ENCODE assay signal across 12 cellular contexts in the genomic region with DNA sequence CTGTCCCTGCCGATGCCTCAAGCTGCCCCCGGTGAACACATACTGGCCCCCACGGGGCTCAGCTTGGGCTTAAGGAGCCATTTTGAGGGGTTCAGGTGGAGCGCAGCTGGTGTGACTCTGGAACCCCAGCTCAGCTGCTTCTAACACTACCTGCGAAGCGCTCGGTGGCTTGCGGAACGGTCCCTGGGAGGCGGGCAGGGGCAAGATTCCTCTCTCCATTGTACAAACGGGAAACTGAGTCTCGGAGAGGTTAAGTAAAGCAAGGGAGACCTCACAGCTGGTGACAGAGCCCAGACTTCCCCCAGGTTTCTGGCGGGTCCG. TPM values are rescaled to one million over a fixed set of nuclear protein-coding genes. Genes with fewer than 3 reads are reported as not detected.
A peak's percentile ranks its signal among the peaks of the same experiment; 100 is the strongest.
DNase-seq lines count a peak whose midpoint lies in the region; ATAC-seq and TF ChIP-seq lines count a peak whose summit lies in the region.
"Had no signal": no experiment of that assay in that cellular context is flagged by ENCODE, and none has a peak within 500 bp of the region (broad histone marks: within the 10 kb centered on the region; RNA-seq: fewer than 3 reads in every experiment).

No MANE protein-coding gene starts in this region.

- peak overlapping the region; percentile 61; the same call in 1 of the 2 replicates for H3K4ac ChIP-seq in IMR-90 (ENCODE audit: low read depth, low read length)

- H2BK20ac ChIP-seq in IMR-90 (ENCODE audit: low read depth, low read length) = no peak overlapping the region

- H3K27me3 ChIP-seq in BE2C (no peaks in the 10 kb centered on the region), IMR-90 (ENCODE audit: control insufficient read depth, insufficient read depth, low read length) (no peaks in the 10 kb centered on the region; the same call in 1 of the 2 replicates)

- H3K4me1 Mint-ChIP-seq in nephron = peaks cover 6% of the 10 kb centered on the region

- H3K4me1 ChIP-seq in BE2C (no peaks in the 10 kb centered on the region; the same call in 1 of the 2 replicates), IMR-90 (ENCODE audit: control insufficient read depth, insufficient read depth, low read length) (peaks cover 6% of the 10 kb centered on the region)

- dilution Hi-C loops in IMR-90 (cut with HindIII; ENCODE audit: low sequenced_read_pairs, unreplicated experiment) = no loop called here

- TF ChIP-seq RAD21 in IMR-90 (IDR thresholded peaks at IDR 0.05; ENCODE audit: low read length) = no peak

- H3K27ac ChIP-seq in IMR-90 (ENCODE audit: insufficient read depth, low read length) = no peak overlapping the region
- H3K27ac ChIP-seq in cingulate gyrus (ENCODE audit: low read depth, low read length) = peak overlapping the region; percentile 10

- TF ChIP-seq CTCF in BE2C (IDR thresholded peaks at IDR 0.05; ENCODE audit: low read depth, low read length) (no peak), IMR-90 (conservative IDR thresholded peaks at IDR 0.05; ENCODE audit: low read depth, low read length) (no peak), nephron (IDR thresholded peaks at IDR 0.05; ENCODE audit: unreplicated experiment in 3 of 3) (no peak)

- peak overlapping the region; percentile 83 for H4K5ac ChIP-seq in IMR-90 (ENCODE audit: low read depth, low read length)

- no peaks in the 10 kb centered on the region for H4K20me1 ChIP-seq in IMR-90 (ENCODE audit: insufficient read depth, low read length)

- 0 out of 2 replicates have a peak, but pooled peaks cover 3% of the 10 kb centered on the region for H3K9me1 ChIP-seq in IMR-90 (ENCODE audit: insufficient read depth, low read length)

- H3K14ac ChIP-seq in IMR-90 (replicated peaks; ENCODE audit: low read depth, low read length) = peak overlapping the region; percentile 51; the same call in 1 of the 2 replicates

- H3K79me1 ChIP-seq in IMR-90 (ENCODE audit: low read depth in 1 of 2, low read length in 2 of 2) = no peaks in the 10 kb centered on the region

- H3K4me3 Mint-ChIP-seq in nephron = peak overlapping the region in 2 of 3 experiments; percentile 19 to 53

- H2BK15ac ChIP-seq in IMR-90 (ENCODE audit: low read depth, low read length) = no peak overlapping the region

- no peak overlapping the region for H3K56ac ChIP-seq in IMR-90 (ENCODE audit: extremely low read depth, insufficient read depth, low read length)

- peak overlapping the region; percentile 70 to 95; a peak in 3 of 4 replicates for H4K8ac ChIP-seq in IMR-90 (ENCODE audit: low read depth in 2 of 2, low read length in 2 of 2)

- CTCF ChIA-PET in IMR-90 (lab: Yijun Ruan, JAX) = interaction anchor here (0.6 to 1.9 kb wide), 16 partner anchors 9 to 341 kb away, joined by 3 to 16 read pairs (median 4); a partner anchor contains a TSS

- no peaks in the 10 kb centered on the region for H3K9me3 Mint-ChIP-seq in nephron

- H3K4me3 ChIP-seq in BE2C (ENCODE audit: low read depth, low read length) (peak overlapping the region; percentile 38), IMR-90 (ENCODE audit: insufficient read depth, low read depth, low read length) (peak overlapping the region; percentile 56)
- H3K4me3 ChIP-seq: mucosa of descending colon had no signal

- peak overlapping the region; percentile 85 for H2AK9ac ChIP-seq in IMR-90 (replicated peaks; ENCODE audit: low read depth, low read length, poor library complexity)

- H3K23ac ChIP-seq in IMR-90 (ENCODE audit: low read depth, low read length) = no peak overlapping the region

- no peak overlapping the region for H2BK5ac ChIP-seq in IMR-90 (ENCODE audit: low read depth, low read length, poor library complexity, severe bottlenecking)

- no peak for ATAC-seq in IMR-90 (ENCODE audit: low read depth)
- ATAC-seq in HG03045 (IDR thresholded peaks at IDR 0.05; ENCODE audit: unreplicated experiment) = no peak

- H3K18ac ChIP-seq in IMR-90 (ENCODE audit: low read depth, low read length) = no peak overlapping the region

- H3K36me3 ChIP-seq in BE2C (no peaks in the 10 kb centered on the region), IMR-90 (ENCODE audit: control insufficient read depth, insufficient read depth, low read length) (no peaks in the 10 kb centered on the region)

- 0 out of 2 replicates have a peak overlapping the region, but pooled peaks have one; percentile 74 for H3K9ac ChIP-seq in IMR-90 (ENCODE audit: low read depth, low read length)

- peak overlapping the region; percentile 98 for H2AFZ ChIP-seq in IMR-90 (replicated peaks; ENCODE audit: low read length, poor library complexity)

- no peaks in the 10 kb centered on the region for H3K9me3 ChIP-seq in BE2C
- no peaks in the 10 kb centered on the region for H3K9me3 ChIP-seq in IMR-90 (ENCODE audit: control insufficient read depth, insufficient read depth, low read length)
- H3K9me3 ChIP-seq: mucosa of descending colon had no signal

- TF ChIP-seq POLR2A in IMR-90 (IDR thresholded peaks at IDR 0.05; ENCODE audit: low read depth, low read length) = no peak

- peak overlapping the region; percentile 39; the same call in 1 of the 2 replicates for H2AK5ac ChIP-seq in IMR-90 (ENCODE audit: low read depth, low read length)

- DNase-seq in BE2C (no peak), IMR-90 (no peak), epidermal melanocyte (ENCODE audit: insufficient read length, low spot score) (no peak), NCI-H2196 (lab: John Stamatoyannopoulos, UW; ENCODE audit: unreplicated experiment) (no peak)
- DNase-seq in activated CD4-positive, CD25-positive, alpha-beta regulatory T cell (lab: John Stamatoyannopoulos, UW) = no peak
- DNase-seq: GOT3, SW 1271 had no signal

- POLR2A ChIA-PET in IMR-90 (lab: Charles Lee; ENCODE audit: unreplicated experiment) = interaction anchor here (0.8 to 1.0 kb wide), 2 partner anchors 12 to 20 kb away, joined by 3 read pairs; no protein-coding TSS in a partner anchor

- no peaks in the 10 kb centered on the region for H3K36me3 Mint-ChIP-seq in nephron (ENCODE audit: low read depth)

- 8% methylated on average over 2 of the region's 14 CpGs; no CpG with 5 or more reads in 1 of the 2 experiments for WGBS in IMR-90 (ENCODE audit: extremely low coverage in 2 of 2, insufficient read length in 1 of 2), 2 experiments

- no peaks in the 10 kb centered on the region for H3K27me3 Mint-ChIP-seq in nephron (ENCODE audit: low read depth)

- in situ Hi-C loops in IMR-90 (cut with MboI; ENCODE audit: low sequenced_read_pairs) = no loop called here

- H3K4me2 ChIP-seq in IMR-90 (ENCODE audit: low read depth, low read length) = peak overlapping the region; percentile 88

- no peak overlapping the region for H3K27ac Mint-ChIP-seq in nephron

- peak overlapping the region; percentile 54; the same call in 1 of the 2 replicates for H2BK120ac ChIP-seq in IMR-90 (ENCODE audit: low read depth, low read length)

- BruUV-seq in IMR-90 (replicated peaks; lab: Mats Ljungman, UMichigan) = no TSS peak

- intact Hi-C loops in IMR-90 (cut with micrococcal nuclease) = no loop called here

- no peak overlapping the region for H4K91ac ChIP-seq in IMR-90 (ENCODE audit: insufficient read depth, low read depth, low read length)

TF ChIP-seq in IMR-90, 13 proteins besides CTCF, POLR2A, EP300 and RAD21:
- TF ChIP-seq MXI1 (IDR thresholded peaks at IDR 0.05; ENCODE audit: borderline replicate concordance, low read depth, low read length) (no peak), NFE2L2 (IDR thresholded peaks at IDR 0.05; ENCODE audit: low read depth, low read length) (no peak), MAFK (IDR thresholded peaks at IDR 0.05; ENCODE audit: low read depth, low read length) (no peak), FOS (IDR thresholded peaks at IDR 0.05; ENCODE audit: low read depth, low read length) (no peak), RCOR1 (IDR thresholded peaks at IDR 0.05; ENCODE audit: insufficient replicate concordance, low read length) (no peak), BHLHE40 (IDR thresholded peaks at IDR 0.05; ENCODE audit: low read depth, low read length) (no peak), RFX5 (IDR thresholded peaks at IDR 0.05; ENCODE audit: low read depth, low read length) (no peak), MAZ (IDR thresholded peaks at IDR 0.05; ENCODE audit: borderline replicate concordance, low read depth, low read length) (no peak), CHD1 (IDR thresholded peaks at IDR 0.05; ENCODE audit: low read depth, low read length) (no peak)
- TF ChIP-seq, protein P1, sequence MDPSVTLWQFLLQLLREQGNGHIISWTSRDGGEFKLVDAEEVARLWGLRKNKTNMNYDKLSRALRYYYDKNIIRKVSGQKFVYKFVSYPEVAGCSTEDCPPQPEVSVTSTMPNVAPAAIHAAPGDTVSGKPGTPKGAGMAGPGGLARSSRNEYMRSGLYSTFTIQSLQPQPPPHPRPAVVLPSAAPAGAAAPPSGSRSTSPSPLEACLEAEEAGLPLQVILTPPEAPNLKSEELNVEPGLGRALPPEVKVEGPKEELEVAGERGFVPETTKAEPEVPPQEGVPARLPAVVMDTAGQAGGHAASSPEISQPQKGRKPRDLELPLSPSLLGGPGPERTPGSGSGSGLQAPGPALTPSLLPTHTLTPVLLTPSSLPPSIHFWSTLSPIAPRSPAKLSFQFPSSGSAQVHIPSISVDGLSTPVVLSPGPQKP (IDR thresholded peaks at IDR 0.05; ENCODE audit: borderline replicate concordance, low read depth, low read length) = no peak

RNA-seq across cellular contexts. Expression of a gene that starts 11.8 kb away (rescaled TPM):
- 20.7 TPM for polyA plus RNA-seq in BE2C (2012; ENCODE audit: insufficient read depth, insufficient read length, low read depth)
- total RNA-seq in IMR-90 (2012; rRNA removed) = 18.9 and 21.9 TPM in 2 replicates
- 19.9 and 28.7 TPM in 2 replicates for polyA plus RNA-seq in IMR-90 (2012; rRNA removed)
- polyA plus RNA-seq in IMR-90 (2012; cell fraction: cytosol; rRNA removed) = 34.6 and 48.4 TPM in 2 replicates
- 51.9 and 143 TPM in 2 replicates for polyA plus RNA-seq in IMR-90 (2012; cell fraction: nucleus; rRNA removed; ENCODE audit: low replicate concordance)

RNA-seq across cellular contexts. Expression of a gene that starts 31.5 kb away (rescaled TPM):
- 27.3 TPM for polyA plus RNA-seq in BE2C (2012; ENCODE audit: insufficient read depth, insufficient read length, low read depth)
- 15.4 and 15.8 TPM in 2 replicates for total RNA-seq in IMR-90 (2012; rRNA removed)
- 16.9 and 17.3 TPM in 2 replicates for polyA plus RNA-seq in IMR-90 (2012; rRNA removed)
- 14.3 and 21.3 TPM in 2 replicates for polyA plus RNA-seq in IMR-90 (2012; cell fraction: cytosol; rRNA removed)
- polyA plus RNA-seq in IMR-90 (2012; cell fraction: nucleus; rRNA removed; ENCODE audit: low replicate concordance) = 35.1 and 41.8 TPM in 2 replicates

RNA-seq across cellular contexts. Expression of a gene that starts 31.9 kb away (rescaled TPM):
- polyA plus RNA-seq in BE2C (2012; ENCODE audit: insufficient read depth, insufficient read length, low read depth) = 2.8 TPM
- total RNA-seq in IMR-90 (2012; rRNA removed) = under 0.01 TPM in 1 of 2 replicates, not detected in the other
- 0.27 and 0.39 TPM in 2 replicates for polyA plus RNA-seq in IMR-90 (2012; rRNA removed)
- 0.04 and 0.36 TPM in 2 replicates for polyA plus RNA-seq in IMR-90 (2012; cell fraction: cytosol; rRNA removed)
- polyA plus RNA-seq in IMR-90 (2012; cell fraction: nucleus; rRNA removed; ENCODE audit: low replicate concordance) = 0.63 and 1.5 TPM in 2 replicates
- total RNA-seq: G401 had no signal
